22 cellular contexts compared by ENCODE assay signal in genomic region chr6:111875741-111876140, GRCh38.
"Had no signal": no experiment of that assay in that cellular context is flagged by ENCODE, and none has a peak within 500 bp of the region (broad histone marks: within the 10 kb centered on the region; RNA-seq: fewer than 3 reads in every experiment).

No MANE protein-coding gene starts in this region.

- H3K4me3 Mint-ChIP-seq: activated CD4-positive, alpha-beta memory T cell treated with anti-CD3 and anti-CD28 coated beads, Interleukin-2, amount 10 ng/mL, durations not matched to agents 7 days and 5 days; activated T-helper 17 cell treated with anti-CD3 and anti-CD28 coated beads, Interleukin-2, amount 50 U/mL, for 72 hours; T-helper 17 cell; WTC11 had no signal

- H3K36me3 Mint-ChIP-seq: WTC11 had no signal

- H3K27me3 Mint-ChIP-seq: activated CD4-positive, alpha-beta memory T cell treated with anti-CD3 and anti-CD28 coated beads, Interleukin-2, amount 10 ng/mL, durations not matched to agents 7 days and 5 days; activated T-helper 17 cell treated with anti-CD3 and anti-CD28 coated beads, Interleukin-2, amount 50 U/mL, for 72 hours; T-helper 17 cell had no signal

- ATAC-seq: activated T-helper 17 cell treated with anti-CD3 and anti-CD28 coated beads, Interleukin-2, amount 50 U/mL, for 72 hours; T-helper 17 cell; WTC11 had no signal

- DNase-seq: activated CD4-positive, alpha-beta memory T cell treated with anti-CD3 and anti-CD28 coated beads, Interleukin-2, amount 10 ng/mL, durations not matched to agents 7 days and 5 days; activated CD4-positive, alpha-beta T cell treated with anti-CD3 and anti-CD28 coated beads, Interleukin-2, amount 50 U/mL, for 1 hour; activated CD4-positive, CD25-positive, alpha-beta regulatory T cell treated with anti-CD3 and anti-CD28 coated beads, Interleukin-2, amount 50 U/mL, for 72 hours; activated T-cell treated with anti-CD3 and anti-CD28 coated beads for 4 hours; activated T-cell treated with anti-CD3 and anti-CD28 coated beads, Interleukin-2, amount 50 U/mL, for 48 hours; amygdala; brain microvascular endothelial cell; MG63; NCI-H1105; NCI-H1436; NCI-H1694 treated with DMSO at 0.1 percent for 48 hours; NCI-H2029 treated with DMSO at 0.1 percent for 48 hours; NCI-H345; NCI-H510A; NCI-H526 treated with DMSO at 0.1 percent for 48 hours; Peyer's patch; Right ventricle myocardium superior; SJCRH30; T-helper 17 cell; T-helper 9 cell had no signal

- H3K27ac Mint-ChIP-seq: activated CD4-positive, alpha-beta memory T cell treated with anti-CD3 and anti-CD28 coated beads, Interleukin-2, amount 10 ng/mL, durations not matched to agents 7 days and 5 days; activated T-helper 17 cell treated with anti-CD3 and anti-CD28 coated beads, Interleukin-2, amount 50 U/mL, for 72 hours; T-helper 17 cell; WTC11 had no signal
